14 cellular contexts compared by ENCODE assay signal in genomic region chr14:55721353-55721752, GRCh38.
DNase-seq lines count a peak whose midpoint lies in the region; ATAC-seq, FAIRE-seq and TF ChIP-seq lines count a peak whose summit lies in the region.
"Had no signal": no experiment of that assay in that cellular context is flagged by ENCODE, and none has a peak within 500 bp of the region (broad histone marks: within the 10 kb centered on the region; RNA-seq: fewer than 3 reads in every experiment).

No MANE protein-coding gene starts in this region.

- H3K9me3 ChIP-seq in H1 (ENCODE audit: insufficient read depth in 2 of 2, low read depth in 1 of 2, low read length in 1 of 2) (no peaks in the 10 kb centered on the region), psoas muscle (no peaks in the 10 kb centered on the region)
- H3K9me3 ChIP-seq in CD4-positive, alpha-beta memory T cell (ENCODE audit: control insufficient read depth in 1 of 2, low read length in 2 of 2), result no peaks in the 10 kb centered on the region
- H3K9me3 ChIP-seq: spleen, stomach had no signal

- H3K9me3 Mint-ChIP-seq in CD4-positive, alpha-beta memory T cell, result peaks cover 0 to 2% (median 0%) of the 10 kb centered on the region in 8 donors
- H3K9me3 Mint-ChIP-seq in activated T-cell treated with anti-CD3 and anti-CD28 coated beads, Interleukin-2, amount 50 U/mL, for 72 hours, result no peaks in the 10 kb centered on the region

- H3K79me1 ChIP-seq in H1 (ENCODE audit: low read depth, low read length), result no peaks in the 10 kb centered on the region

- CTCF ChIA-PET in H1 (lab: Charles Lee; ENCODE audit: partially characterized antibody), result interaction anchor here (0.6 to 1.1 kb wide), 3 partner anchors 11 to 791 kb away, joined by 3 read pairs; no protein-coding TSS in a partner anchor
- CTCF ChIA-PET in CD4-positive, alpha-beta memory T cell (lab: Charles Lee; ENCODE audit: partially characterized antibody), result no interaction called here

- H3K4me1 Mint-ChIP-seq in CD4-positive, alpha-beta memory T cell, result no peaks in the 10 kb centered on the region
- peaks cover 5% of the 10 kb centered on the region for H3K4me1 Mint-ChIP-seq in activated T-cell treated with anti-CD3 and anti-CD28 coated beads, Interleukin-2, amount 50 U/mL, for 72 hours (ENCODE audit: low read depth)

- no peak for TF ChIP-seq RAD21 in H1 (IDR thresholded peaks at IDR 0.05 in 1 of 2, conservative IDR thresholded peaks at IDR 0.05 in 1 of 2; ENCODE audit: low read depth in 2 of 2, low read length in 2 of 2)

- H3K27me3 Mint-ChIP-seq in CD4-positive, alpha-beta memory T cell, result no peaks in the 10 kb centered on the region
- no peaks in the 10 kb centered on the region for H3K27me3 Mint-ChIP-seq in activated T-cell treated with anti-CD3 and anti-CD28 coated beads, Interleukin-2, amount 50 U/mL, for 72 hours (ENCODE audit: low read depth)

- H3K14ac ChIP-seq in H1 (ENCODE audit: insufficient read length), result no peak overlapping the region

- peak in 3 of 4 donors; percentile 42 to 85 (median 64) for ATAC-seq in psoas muscle
- no peak for ATAC-seq in activated T-cell treated with anti-CD3 and anti-CD28 coated beads, Interleukin-2, amount 50 U/mL, for 72 hours (replicated peaks in 1 of 2)

- H3K36me3 ChIP-seq in H1 (ENCODE audit: control insufficient read depth in 2 of 4, insufficient read depth in 4 of 4, low read length in 3 of 4), result no peaks in the 10 kb centered on the region
- H3K36me3 ChIP-seq in psoas muscle (ENCODE audit: insufficient read depth in 1 of 2, low read depth in 1 of 2), result no peaks in the 10 kb centered on the region
- no peaks in the 10 kb centered on the region for H3K36me3 ChIP-seq in CD4-positive, alpha-beta memory T cell (ENCODE audit: insufficient read depth, low read length)
- H3K36me3 ChIP-seq: spleen, stomach had no signal

- no peaks in the 10 kb centered on the region for H4K20me1 ChIP-seq in H1 (replicated peaks in 1 of 2; ENCODE audit: control insufficient read depth in 1 of 2, insufficient read depth in 2 of 2, low read length in 2 of 2)

- H3K4me1 ChIP-seq in H1 (replicated peaks in 1 of 4; ENCODE audit: control insufficient read depth in 3 of 4, insufficient read depth in 4 of 4, low read length in 3 of 4) (no peaks in the 10 kb centered on the region), psoas muscle (no peaks in the 10 kb centered on the region)
- no peaks in the 10 kb centered on the region for H3K4me1 ChIP-seq in CD4-positive, alpha-beta memory T cell (ENCODE audit: insufficient read depth, low read length)
- H3K4me1 ChIP-seq: spleen, stomach had no signal

- no peak overlapping the region for H2BK20ac ChIP-seq in H1 (ENCODE audit: low read length)

- H4K91ac ChIP-seq in H1 (replicated peaks; ENCODE audit: insufficient read length, low read length), result no peak overlapping the region

- no peak overlapping the region for H4K5ac ChIP-seq in H1 (ENCODE audit: insufficient read length, low read depth, low read length)

- DNase-seq in DMS 273 (lab: John Stamatoyannopoulos, UW; ENCODE audit: unreplicated experiment) (peak; percentile 9), DMS 273 treated with DMSO at 0.1 percent for 48 hours (lab: John Stamatoyannopoulos, UW) (no peak), NCI-H2029 treated with DMSO at 0.1 percent for 48 hours (lab: John Stamatoyannopoulos, UW) (peak; percentile 55), H1 (ENCODE audit: low read depth in 1 of 2, low spot score in 2 of 2) (no peak), psoas muscle (no peak), NCI-H2171 (lab: John Stamatoyannopoulos, UW) (no peak)
- DNase-seq in CD4-positive, alpha-beta memory T cell, result no peak
- no peak for DNase-seq in activated T-cell treated with anti-CD3 and anti-CD28 coated beads, Interleukin-2, amount 50 U/mL, for 72 hours
- DNase-seq: left cardiac atrium, Right ventricle myocardium superior, spleen, stomach had no signal

- H3K9ac ChIP-seq in H1 (replicated peaks in 1 of 4; ENCODE audit: extremely low read depth in 1 of 4, low read depth in 3 of 4, low read length in 3 of 4), result no peak overlapping the region

- no peak overlapping the region; the same call in 1 of the 2 replicates for H2BK5ac ChIP-seq in H1 (ENCODE audit: low read depth, low read length)

- 86% methylated on average over 1 of the region's 1 CpG; no CpG with 5 or more reads in 1 of the 2 experiments for WGBS in H1 (ENCODE audit: extremely low coverage in 1 of 2, insufficient coverage in 1 of 2, insufficient read length in 1 of 2, insufficient replicate concordance in 2 of 2, low coverage in 1 of 2, low lambda C conversion rate in 2 of 2, missing lambda C conversion rate in 1 of 2), 2 experiments
- WGBS in psoas muscle, 3 donors, result 31 to 59% (median 50%) methylated on average over 1 of the region's 1 CpG

- intact Hi-C loops in psoas muscle (cut with DNase I), result no loop called here
- intact Hi-C loops in CD4-positive, alpha-beta memory T cell (cut with micrococcal nuclease), result no loop called here

- H3K27ac Mint-ChIP-seq in CD4-positive, alpha-beta memory T cell, result no peak overlapping the region
- H3K27ac Mint-ChIP-seq in activated T-cell treated with anti-CD3 and anti-CD28 coated beads, Interleukin-2, amount 50 U/mL, for 72 hours, result no peak overlapping the region

- no peak overlapping the region for H2AK5ac ChIP-seq in H1 (ENCODE audit: low read depth, low read length)

- no peak overlapping the region for H2BK120ac ChIP-seq in H1 (replicated peaks; ENCODE audit: low read depth, low read length)

- H3K4ac ChIP-seq in H1 (replicated peaks; ENCODE audit: insufficient read length, low read depth, low read length), result no peak overlapping the region

- H2AFZ ChIP-seq in H1 (ENCODE audit: low read length), result 0 out of 2 replicates have a peak overlapping the region, but pooled peaks have one; percentile 16

- no peak overlapping the region for H3K56ac ChIP-seq in H1 (replicated peaks; ENCODE audit: insufficient read length, low read depth, low read length)

- H3K79me2 ChIP-seq in H1 (ENCODE audit: control insufficient read depth in 1 of 2, insufficient read depth in 2 of 2, low read length in 2 of 2), result no peaks in the 10 kb centered on the region

- H3K4me3 ChIP-seq in H1 (ENCODE audit: extremely low read depth in 1 of 4, insufficient read depth in 2 of 4, low read depth in 3 of 4, low read length in 4 of 4), result no peak overlapping the region
- H3K4me3 ChIP-seq in psoas muscle, result no peak overlapping the region
- no peak overlapping the region for H3K4me3 ChIP-seq in CD4-positive, alpha-beta memory T cell (ENCODE audit: low read length in 2 of 2)
- H3K4me3 ChIP-seq: spleen, stomach had no signal

- H2BK12ac ChIP-seq in H1 (ENCODE audit: low read depth, low read length), result no peak overlapping the region

- POLR2A ChIA-PET in H1 (lab: Charles Lee; ENCODE audit: partially characterized antibody), result no interaction called here
- POLR2A ChIA-PET in CD4-positive, alpha-beta memory T cell (lab: Charles Lee; ENCODE audit: partially characterized antibody), result no interaction called here

- H3K23ac ChIP-seq in H1 (ENCODE audit: insufficient read length), result no peak overlapping the region

- TF ChIP-seq EP300 in H1 (IDR thresholded peaks at IDR 0.05; ENCODE audit: borderline replicate concordance in 1 of 2, low read depth in 2 of 2, low read length in 2 of 2), result no peak

- TF ChIP-seq POLR2A in H1 (IDR thresholded peaks at IDR 0.05; ENCODE audit: control extremely low read depth in 1 of 2, low read depth in 2 of 2, low read length in 2 of 2), result no peak

- TF ChIP-seq CTCF in H1 (IDR thresholded peaks at IDR 0.05; ENCODE audit: control extremely low read depth in 1 of 3, insufficient read depth in 1 of 3, low read depth in 1 of 3, low read length in 3 of 3) (no peak), psoas muscle (IDR thresholded peaks at IDR 0.05) (no peak)

- H3K27ac ChIP-seq in H1 (ENCODE audit: low read depth, low read length) (no peak overlapping the region), psoas muscle (no peak overlapping the region)
- H3K27ac ChIP-seq in CD4-positive, alpha-beta memory T cell (ENCODE audit: low read depth, low read length), result no peak overlapping the region
- H3K27ac ChIP-seq: 22Rv1, spleen, stomach had no signal

- no peak overlapping the region for H3K18ac ChIP-seq in H1 (ENCODE audit: extremely low read depth, low read length)

- H2BK15ac ChIP-seq in H1 (ENCODE audit: low read length), result peak overlapping the region; percentile 33; the same call in 1 of the 2 replicates

- no peak overlapping the region for H3K4me2 ChIP-seq in H1 (ENCODE audit: insufficient read depth in 1 of 2, low read depth in 2 of 2, low read length in 2 of 2)

- no peak overlapping the region for H3K4me3 Mint-ChIP-seq in CD4-positive, alpha-beta memory T cell
- no peak overlapping the region for H3K4me3 Mint-ChIP-seq in activated T-cell treated with anti-CD3 and anti-CD28 coated beads, Interleukin-2, amount 50 U/mL, for 72 hours

- peaks cover 0 to 1% (median 0%) of the 10 kb centered on the region in 4 experiments; a peak in 1 of 7 replicates for H3K27me3 ChIP-seq in H1 (replicated peaks in 1 of 4; ENCODE audit: control insufficient read depth in 3 of 4, extremely low read depth in 1 of 4, insufficient read depth in 3 of 4, low read length in 3 of 4)
- H3K27me3 ChIP-seq in psoas muscle (ENCODE audit: insufficient read depth in 3 of 3, low read length in 2 of 3), result peaks cover 0 to 2% (median 0%) of the 10 kb centered on the region in 3 donors
- H3K27me3 ChIP-seq in CD4-positive, alpha-beta memory T cell (ENCODE audit: insufficient read depth, low read length), result no peaks in the 10 kb centered on the region
- H3K27me3 ChIP-seq: spleen, stomach had no signal

- H4K8ac ChIP-seq in H1 (ENCODE audit: extremely low read depth, insufficient read depth, low read length), result no peak overlapping the region

- no peaks in the 10 kb centered on the region for H3K36me3 Mint-ChIP-seq in CD4-positive, alpha-beta memory T cell
- H3K36me3 Mint-ChIP-seq in activated T-cell treated with anti-CD3 and anti-CD28 coated beads, Interleukin-2, amount 50 U/mL, for 72 hours (ENCODE audit: insufficient read depth in 2 of 2), result no peaks in the 10 kb centered on the region

- H3K23me2 ChIP-seq in H1 (ENCODE audit: low read depth, low read length), result no peaks in the 10 kb centered on the region

- no peak for FAIRE-seq in H1 (lab: Jason Lieb, UNC)
- FAIRE-seq: GM18507 had no signal

TF ChIP-seq in H1, 55 proteins besides CTCF, POLR2A, EP300 and RAD21:
- TF ChIP-seq SIN3A (conservative IDR thresholded peaks at IDR 0.05 in 1 of 2, IDR thresholded peaks at IDR 0.05 in 1 of 2; ENCODE audit: low read depth in 1 of 2, low read length in 2 of 2) (no peak), GTF2F1 (IDR thresholded peaks at IDR 0.05; ENCODE audit: borderline replicate concordance, low read depth, low read length) (no peak), NANOG (IDR thresholded peaks at IDR 0.05; ENCODE audit: insufficient read depth, low read depth, low read length, poor library complexity, severe bottlenecking) (no peak)
TF ChIP-seq in H1: peak in this region for 0.

Comparison
In these comparisons a context has a peak if more than half of its experiments do, and no peak if none do; other contexts are left out.
1. DNase-seq: peak in DMS 273 (single experiment) and NCI-H2029 treated with DMSO at 0.1 percent for 48 hours (single experiment); none in DMS 273 treated with DMSO at 0.1 percent for 48 hours (single experiment), H1 (0 of 2), psoas muscle (0 of 2), NCI-H2171 (single experiment), CD4-positive, alpha-beta memory T cell (0 of 5) and activated T-cell treated with anti-CD3 and anti-CD28 coated beads, Interleukin-2, amount 50 U/mL, for 72 hours (0 of 2).
2. ATAC-seq: peak in psoas muscle (3 of 4); none in activated T-cell treated with anti-CD3 and anti-CD28 coated beads, Interleukin-2, amount 50 U/mL, for 72 hours (0 of 2).